ENCODE assay signal across 8 cellular contexts in genomic region chr11:70397983-70398833, GRCh38. TPM values are rescaled to one million over a fixed set of nuclear protein-coding genes. Genes with fewer than 3 reads are reported as not detected.
DNase-seq lines count a peak whose midpoint lies in the region; ATAC-seq and TF ChIP-seq lines count a peak whose summit lies in the region.

TSS of gene CTTN (plus strand) at chr11:70398529. CDS start at chr11:70407298, 8,769 bp downstream.

- H3K27me3 Mint-ChIP-seq in T-cell, result peaks cover 20 to 30% of the 10 kb centered on the region in 2 donors

- H3K4me3 Mint-ChIP-seq in T-cell, result peak within 1 kb of the TSS; percentile 72 to 90 (median 83)

- intact Hi-C loops in Right ventricle myocardium superior (cut with DNase I), result no loop called here
- intact Hi-C loops in ovary (cut with DNase I), result loop anchor here in 2 of 4 donors (5.0 to 10.0 kb wide), 2 partner anchors 113 to 126 kb away; partner anchors contain the start of gene PPFIA1 (in 1 of the 2)
- intact Hi-C loops in tibial artery (cut with DNase I; ENCODE audit: low total_unique reads), result loop anchor here (2.0 kb wide), 1 partner anchor 51 kb away; no protein-coding TSS in a partner anchor

- WGBS in adipose tissue, 3 donors, result 0 to 1% (median 0%) methylated on average over 65 to 90 of the region's 93 CpGs
- WGBS in ovary, 3 donors, result 0 to 1% (median 0%) methylated on average over 38 to 90 of the region's 93 CpGs

- H3K9me3 ChIP-seq in ovary (no peaks in the 10 kb centered on the region), tibial artery (no peaks in the 10 kb centered on the region)

- H3K36me3 Mint-ChIP-seq in T-cell, result no peaks in the 10 kb centered on the region

- DNase-seq in CD1c-positive myeloid dendritic cell (ENCODE audit: extremely low spot score) (peak; percentile 79), NCI-H1417 (lab: John Stamatoyannopoulos, UW) (peak; percentile 84 to 96 (median 96)), T-cell (peak in 33 of 34 experiments; percentile 3 to 60 (median 37)), Right ventricle myocardium superior (peak; percentile 91), ovary (peak; percentile 88 to 95 (median 93)), tibial artery (peak; percentile 80 to 91)

- peak within 1 kb of the TSS; percentile 84 for H3K4me3 ChIP-seq in ovary
- H3K4me3 ChIP-seq in tibial artery, result peak within 1 kb of the TSS; percentile 85 to 90

- H3K9me3 Mint-ChIP-seq in T-cell, result no peaks in the 10 kb centered on the region

- CTCF ChIA-PET in T-cell (lab: Charles Lee), result no interaction called here

- no peak for TF ChIP-seq EP300 in ovary (IDR thresholded peaks at IDR 0.05)

- TF ChIP-seq POLR2A in ovary (IDR thresholded peaks at IDR 0.05), result peak; percentile 68

- TF ChIP-seq CTCF in ovary (IDR thresholded peaks at IDR 0.05) (no peak), tibial artery (IDR thresholded peaks at IDR 0.05) (no peak)

- H3K27me3 ChIP-seq in ovary, result no peaks in the 10 kb centered on the region
- H3K27me3 ChIP-seq in tibial artery, result no peaks in the 10 kb centered on the region

- peaks cover 11% of the 10 kb centered on the region for H3K4me1 ChIP-seq in ovary (ENCODE audit: insufficient read depth)
- peaks cover 0 to 40% (median 23%) of the 10 kb centered on the region in 4 donors for H3K4me1 ChIP-seq in tibial artery

- H3K36me3 ChIP-seq in ovary, result no peaks in the 10 kb centered on the region
- H3K36me3 ChIP-seq in tibial artery, result peaks cover 0 to under 1% (median 0%) of the 10 kb centered on the region in 3 donors

- H3K27ac Mint-ChIP-seq in T-cell, result peak within 1 kb of the TSS in 1 of 2 donors; percentile 59

- POLR2A ChIA-PET in T-cell (lab: Charles Lee), result no interaction called here

- H3K27ac ChIP-seq in adipose tissue (ENCODE audit: low read depth, low read length), result peak within 1 kb of the TSS; percentile 88
- H3K27ac ChIP-seq in ovary, result peak within 1 kb of the TSS; percentile 73 to 79
- H3K27ac ChIP-seq in tibial artery, result peak within 1 kb of the TSS; percentile 86 to 94

- ATAC-seq in GM21737 (IDR thresholded peaks at IDR 0.05; ENCODE audit: unreplicated experiment) (peak; percentile 61), T-cell (replicated peaks in 1 of 4) (peak; percentile 62 to 79 (median 66)), Right ventricle myocardium superior (ENCODE audit: poor library complexity) (peak; percentile 91)

- peaks cover 12 to 16% (median 13%) of the 10 kb centered on the region in 3 donors for H3K4me1 Mint-ChIP-seq in T-cell

RNA-seq across cellular contexts. Expression of gene CTTN, which starts in this region (rescaled TPM):
- total RNA-seq in T-cell, result 1 to 10 TPM in 4 of 5 donors, under 1 TPM in 1; 0.44 to 3.6 (median 2.3) TPM
- 100 to 1,000 TPM in 1 of 3 donors, 10 to 100 TPM in 2; 64.6 to 120 (median 97.7) TPM for polyA plus RNA-seq in adipose tissue
- 156 TPM for total RNA-seq in Right ventricle myocardium superior
- total RNA-seq in ovary, result 100 to 1,000 TPM; 197 to 321 (median 207) TPM
- 100 to 1,000 TPM; 129 to 131 TPM for polyA plus RNA-seq in ovary

Comparison
In these comparisons a context has a peak if more than half of its experiments do, and no peak if none do; other contexts are left out.
1. Peak in every context shown above with its lines: DNase-seq, ATAC-seq, H3K4me3 ChIP-seq and H3K27ac ChIP-seq.
2. RNA of gene CTTN (total RNA-seq): 197 to 321 TPM in ovary and 156 TPM in Right ventricle myocardium superior (single experiment); 0.44 to 3.6 TPM in T-cell; every median in the first group is over 10 times any median in the second.
3. DNase-seq: peak in every context shown above with its lines; median percentile 96 in NCI-H1417; 93 in ovary; 91 in Right ventricle myocardium superior; 86 in tibial artery; 79 in CD1c-positive myeloid dendritic cell; 37 in T-cell.